8 cellular contexts compared by ENCODE assay signal in the genomic region with DNA sequence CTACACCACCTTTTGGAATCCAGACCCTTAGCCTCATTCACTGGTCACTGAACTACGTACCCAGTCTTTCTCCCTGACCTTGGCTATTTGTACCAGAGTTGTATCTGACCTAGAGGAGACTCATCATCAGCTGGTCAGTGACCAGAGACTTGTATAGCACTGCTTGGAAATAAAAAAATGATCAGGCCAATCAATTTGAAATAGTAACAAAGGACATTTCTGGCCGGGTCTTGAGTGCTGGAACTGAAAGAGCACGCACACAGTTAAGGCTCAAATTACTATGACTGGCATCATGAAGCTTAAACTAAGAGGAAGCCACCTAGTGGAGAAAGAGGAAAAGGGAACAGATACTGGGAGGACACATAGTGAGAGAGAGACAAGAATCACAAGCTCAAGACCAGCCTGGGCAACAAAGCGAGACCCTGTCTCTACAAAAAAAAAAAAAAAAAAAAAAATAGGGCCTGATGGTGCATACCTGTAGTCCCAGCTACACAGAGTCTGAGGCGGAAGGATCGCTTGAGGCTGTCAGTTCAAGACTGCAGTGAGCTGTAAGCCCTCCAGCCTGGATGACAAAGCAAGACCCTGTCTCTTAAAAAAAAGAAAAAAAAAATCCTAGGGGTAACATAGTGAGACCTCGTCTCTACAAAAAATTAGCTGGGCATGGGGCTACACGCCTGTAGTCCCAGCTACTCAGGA.
DNase-seq lines count a peak whose midpoint lies in the region; ATAC-seq lines count a peak whose summit lies in the region.

No MANE protein-coding gene starts in this region.

- no peaks in the 10 kb centered on the region for H3K36me3 Mint-ChIP-seq in T-helper 2 cell treated with Interferon-gamma antibody and Interleukin-4, amounts not matched to agents 5 μg/mL and 100 μg/mL, for 36 hours (ENCODE audit: low read depth)

- DNase-seq in COR-L47 (lab: John Stamatoyannopoulos, UW) (peak; percentile 49), NCI-H1694 (lab: John Stamatoyannopoulos, UW) (peak; percentile 47), fibroblast of the conjunctiva (ENCODE audit: low read depth) (peak; percentile 69), non-pigmented ciliary epithelial cell (ENCODE audit: low read depth) (peak; percentile 47), cerebellar nuclear complex (lab: John Stamatoyannopoulos, UW) (no peak)
- no peak for DNase-seq in T-helper 2 cell treated with Interferon-gamma antibody and Interleukin-4, amounts not matched to agents 5 μg/mL and 100 μg/mL, for 36 hours (ENCODE audit: low spot score)

- peak overlapping the region; percentile 1 for H3K4me3 Mint-ChIP-seq in T-helper 2 cell treated with Interferon-gamma antibody and Interleukin-4, amounts not matched to agents 5 μg/mL and 100 μg/mL, for 36 hours

- peaks cover under 1% of the 10 kb centered on the region for H3K9me3 Mint-ChIP-seq in T-helper 2 cell treated with Interferon-gamma antibody and Interleukin-4, amounts not matched to agents 5 μg/mL and 100 μg/mL, for 36 hours

- H3K4me1 Mint-ChIP-seq in T-helper 2 cell treated with Interferon-gamma antibody and Interleukin-4, amounts not matched to agents 5 μg/mL and 100 μg/mL, for 36 hours (ENCODE audit: low read depth) = peaks cover 4% of the 10 kb centered on the region

- ATAC-seq in GM18907 (IDR thresholded peaks at IDR 0.05; ENCODE audit: unreplicated experiment) (peak; percentile 98), HG03045 (IDR thresholded peaks at IDR 0.05; ENCODE audit: unreplicated experiment) (peak; percentile 99)

- no peak overlapping the region for H3K27ac Mint-ChIP-seq in T-helper 2 cell treated with Interferon-gamma antibody and Interleukin-4, amounts not matched to agents 5 μg/mL and 100 μg/mL, for 36 hours

- H3K27me3 Mint-ChIP-seq in T-helper 2 cell treated with Interferon-gamma antibody and Interleukin-4, amounts not matched to agents 5 μg/mL and 100 μg/mL, for 36 hours (ENCODE audit: low read depth) = peaks cover 9% of the 10 kb centered on the region

Comparison
In these comparisons a context has a peak if more than half of its experiments do, and no peak if none do; other contexts are left out.
1. DNase-seq: peak in COR-L47 (single experiment), NCI-H1694 (single experiment), fibroblast of the conjunctiva (single experiment) and non-pigmented ciliary epithelial cell (single experiment); none in T-helper 2 cell treated with Interferon-gamma antibody and Interleukin-4, amounts not matched to agents 5 μg/mL and 100 μg/mL, for 36 hours (single experiment) and cerebellar nuclear complex (0 of 2).